24 cellular contexts compared by ENCODE assay signal in genomic region chr5:160556886-160557285, GRCh38.
A peak's percentile ranks its signal among the peaks of the same experiment; 100 is the strongest.
DNase-seq lines count a peak whose midpoint lies in the region; ATAC-seq and TF ChIP-seq lines count a peak whose summit lies in the region.
"Had no signal": no experiment of that assay in that cellular context is flagged by ENCODE, and none has a peak within 500 bp of the region (broad histone marks: within the 10 kb centered on the region; RNA-seq: fewer than 3 reads in every experiment).

No MANE protein-coding gene starts in this region.

- no peaks in the 10 kb centered on the region for H3K36me3 ChIP-seq in fibroblast of lung (ENCODE audit: control insufficient read depth, insufficient read depth, low read length)
- H3K36me3 ChIP-seq in CD8-positive, alpha-beta T cell (ENCODE audit: insufficient read depth, low read length) = no peaks in the 10 kb centered on the region
- H3K36me3 ChIP-seq: right atrium auricular region had no signal

- H3K4me1 ChIP-seq in fibroblast of lung (ENCODE audit: control insufficient read depth, extremely low read depth, insufficient read depth, low read length) = no peaks in the 10 kb centered on the region
- no peaks in the 10 kb centered on the region for H3K4me1 ChIP-seq in CD8-positive, alpha-beta T cell (ENCODE audit: insufficient read depth, low read length)
- H3K4me1 ChIP-seq: right atrium auricular region, tibial nerve had no signal

- H3K27me3 Mint-ChIP-seq in CD8-positive, alpha-beta T cell (ENCODE audit: low read depth) = no peaks in the 10 kb centered on the region
- H3K27me3 Mint-ChIP-seq: B cell; dendritic cell treated with granulocyte-macrophage colony-stimulating factor and Interleukin-4, amounts not matched to agents 40 ng/mL and 50 ng/mL, for 4 days had no signal

- TF ChIP-seq CTCF in fibroblast of lung (conservative IDR thresholded peaks at IDR 0.05 in 1 of 2, IDR thresholded peaks at IDR 0.05 in 1 of 2; ENCODE audit: low read depth in 1 of 2, low read length in 2 of 2) (no peak), dorsolateral prefrontal cortex (IDR thresholded peaks at IDR 0.05 in 54 of 56, conservative IDR thresholded peaks at IDR 0.05 in 2 of 56; ENCODE audit: low read depth in 1 of 56, partially characterized antibody in 56 of 56) (no peak)
- TF ChIP-seq CTCF in CD8-positive, alpha-beta T cell (IDR thresholded peaks at IDR 0.05) = no peak

- H3K27ac Mint-ChIP-seq in CD8-positive, alpha-beta T cell = no peak overlapping the region
- H3K27ac Mint-ChIP-seq: B cell; dendritic cell treated with granulocyte-macrophage colony-stimulating factor and Interleukin-4, amounts not matched to agents 40 ng/mL and 50 ng/mL, for 4 days had no signal

- no peaks in the 10 kb centered on the region for H3K9me3 ChIP-seq in fibroblast of lung (ENCODE audit: control insufficient read depth, insufficient read depth, low read depth, low read length)
- no peaks in the 10 kb centered on the region for H3K9me3 ChIP-seq in CD8-positive, alpha-beta T cell (ENCODE audit: low read length)
- H3K9me3 ChIP-seq: Caco-2, right atrium auricular region, tibial nerve had no signal

- DNase-seq in EH (ENCODE audit: low read depth) (peak; percentile 36), RKO (ENCODE audit: low spot score) (peak; percentile 50), fibroblast of lung (ENCODE audit: low read depth in 2 of 2) (peak; percentile 19 to 85), renal cortical epithelial cell (ENCODE audit: low read depth) (peak; percentile 85), OCI-M2 (lab: John Stamatoyannopoulos, UW; ENCODE audit: unreplicated experiment) (no peak), dorsolateral prefrontal cortex (no peak)
- no peak for DNase-seq in CD8-positive, alpha-beta T cell
- DNase-seq: activated CD4-positive, CD25-positive, alpha-beta regulatory T cell; activated T-cell treated with anti-CD3 and anti-CD28 coated beads, Interleukin-2, amount 50 U/mL, for 48 hours; Caco-2; glutamatergic neuron; left ventricle myocardium superior; NCI-H1694; NCI-H2227 treated with DMSO at 0.1 percent for 48 hours; NCI-H82; occipital lobe; PC-9 had no signal

- H3K4me3 ChIP-seq in fibroblast of lung (replicated peaks in 1 of 4; ENCODE audit: control extremely low read depth in 1 of 4, insufficient read depth in 1 of 4, low read depth in 3 of 4, low read length in 4 of 4) (no peak overlapping the region), dorsolateral prefrontal cortex (no peak overlapping the region)
- H3K4me3 ChIP-seq in CD8-positive, alpha-beta T cell (ENCODE audit: low read depth, low read length) = no peak overlapping the region
- H3K4me3 ChIP-seq: PC-9, right atrium auricular region, tibial nerve had no signal

- H3K4me1 Mint-ChIP-seq in CD8-positive, alpha-beta T cell (ENCODE audit: low read depth) = no peaks in the 10 kb centered on the region
- H3K4me1 Mint-ChIP-seq: B cell had no signal

- intact Hi-C loops in CD8-positive, alpha-beta T cell (cut with DNase I, micrococcal nuclease) = no loop called here
- intact Hi-C loops in dorsolateral prefrontal cortex (cut with DNase I) = no loop called here

- H3K36me3 Mint-ChIP-seq in CD8-positive, alpha-beta T cell = no peaks in the 10 kb centered on the region
- H3K36me3 Mint-ChIP-seq: activated naive CD4-positive, alpha-beta T cell treated with anti-CD3 and anti-CD28 coated beads, Interleukin-2, amount 50 U/mL, for 72 hours had no signal

- H3K27me3 ChIP-seq in fibroblast of lung (ENCODE audit: control insufficient read depth, insufficient read depth, low read length) (no peaks in the 10 kb centered on the region), dorsolateral prefrontal cortex (no peaks in the 10 kb centered on the region)
- H3K27me3 ChIP-seq in CD8-positive, alpha-beta T cell (ENCODE audit: insufficient read depth, low read length) = no peaks in the 10 kb centered on the region
- H3K27me3 ChIP-seq: right atrium auricular region, tibial nerve had no signal

- POLR2A ChIA-PET in CD8-positive, alpha-beta T cell (lab: Charles Lee) = no interaction called here

- H3K9me3 Mint-ChIP-seq in CD8-positive, alpha-beta T cell = no peaks in the 10 kb centered on the region
- H3K9me3 Mint-ChIP-seq: activated naive CD4-positive, alpha-beta T cell treated with anti-CD3 and anti-CD28 coated beads, Interleukin-2, amount 50 U/mL, for 72 hours; dendritic cell treated with granulocyte-macrophage colony-stimulating factor and Interleukin-4, amounts not matched to agents 40 ng/mL and 50 ng/mL, for 4 days had no signal

- H3K4me2 ChIP-seq in fibroblast of lung (ENCODE audit: extremely low read depth, insufficient read depth, low read length) = no peak overlapping the region
- H3K4me2 ChIP-seq: PC-9 had no signal

- ATAC-seq in HG03097 (IDR thresholded peaks at IDR 0.05; ENCODE audit: low FRiP score, unreplicated experiment) = no peak
- no peak for ATAC-seq in CD8-positive, alpha-beta T cell
- ATAC-seq: left ventricle myocardium superior had no signal

- no peak overlapping the region for H3K4me3 Mint-ChIP-seq in CD8-positive, alpha-beta T cell
- H3K4me3 Mint-ChIP-seq: B cell; dendritic cell treated with granulocyte-macrophage colony-stimulating factor and Interleukin-4, amounts not matched to agents 40 ng/mL and 50 ng/mL, for 4 days had no signal

- no peak overlapping the region for H3K9ac ChIP-seq in fibroblast of lung (ENCODE audit: insufficient read depth, low read length)

- H2AFZ ChIP-seq in fibroblast of lung (ENCODE audit: low read length) = no peak overlapping the region
- H2AFZ ChIP-seq: PC-9 had no signal

- H3K27ac ChIP-seq in fibroblast of lung (ENCODE audit: insufficient read depth, low read length) (no peak overlapping the region), dorsolateral prefrontal cortex (no peak overlapping the region)
- H3K27ac ChIP-seq in CD8-positive, alpha-beta T cell (ENCODE audit: low read depth, low read length) = no peak overlapping the region
- H3K27ac ChIP-seq: epithelial cell of prostate, PC-9, right atrium auricular region, tibial nerve had no signal

- H3K79me2 ChIP-seq in fibroblast of lung (ENCODE audit: control insufficient read depth, insufficient read depth, low read length) = no peaks in the 10 kb centered on the region

- CTCF ChIA-PET in CD8-positive, alpha-beta T cell (lab: Charles Lee) = no interaction called here

- no peaks in the 10 kb centered on the region for H4K20me1 ChIP-seq in fibroblast of lung (ENCODE audit: control insufficient read depth, extremely low read depth, insufficient read depth, low read length)

Comparison
In these comparisons a context has a peak if more than half of its experiments do, and no peak if none do; other contexts are left out.
1. DNase-seq: peak in EH (single experiment), RKO (single experiment), fibroblast of lung (2 of 2) and renal cortical epithelial cell (single experiment); none in OCI-M2 (single experiment), CD8-positive, alpha-beta T cell (0 of 7) and dorsolateral prefrontal cortex (0 of 10).